ENCODE assay signal across 8 cellular contexts in the genomic region with DNA sequence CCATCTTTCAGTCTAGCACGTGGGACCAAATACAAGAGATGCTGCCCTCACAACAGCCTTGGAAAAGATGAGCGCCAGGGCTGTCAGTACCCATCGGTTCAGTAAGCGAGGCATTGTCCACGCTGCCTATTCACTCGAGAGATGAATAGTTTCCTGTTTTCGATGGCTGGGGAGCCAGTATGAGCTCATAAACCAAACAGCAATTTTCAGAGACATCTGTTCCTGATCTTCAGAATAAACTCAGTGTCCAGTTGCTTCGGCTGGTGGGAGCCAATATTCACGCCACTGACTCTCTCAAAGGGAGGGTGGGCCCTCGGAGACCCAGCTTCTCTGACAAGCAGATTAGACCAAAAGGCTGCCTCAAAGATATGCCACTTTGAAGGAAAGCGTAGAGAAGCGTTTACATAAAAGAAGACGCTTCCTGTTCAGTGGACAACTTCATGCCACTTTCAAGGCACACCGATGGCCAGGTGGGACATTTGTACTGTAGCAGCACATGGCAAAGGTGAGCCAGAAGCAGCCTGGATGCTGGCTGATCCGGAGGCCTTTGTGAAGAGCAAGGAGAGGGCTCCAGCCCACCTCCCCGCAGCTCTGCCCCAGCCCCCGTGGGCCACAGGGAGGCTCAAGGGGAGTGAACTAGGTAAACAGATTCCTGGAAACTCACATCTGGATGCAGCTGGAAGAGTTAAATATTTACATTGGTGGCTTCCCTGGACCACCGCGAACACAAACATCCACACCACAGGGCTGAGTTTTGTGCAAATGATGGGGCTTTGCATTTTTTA. TPM values are rescaled to one million over a fixed set of nuclear protein-coding genes. Genes with fewer than 3 reads are reported as not detected.
A peak's percentile ranks its signal among the peaks of the same experiment; 100 is the strongest.
DNase-seq lines count a peak whose midpoint lies in the region; ATAC-seq and TF ChIP-seq lines count a peak whose summit lies in the region.

No MANE protein-coding gene starts in this region.

- H3K4me3 ChIP-seq in esophagus muscularis mucosa: no peak overlapping the region

- peaks cover 0 to 83% (median 40%) of the 10 kb centered on the region in 4 donors for H3K36me3 ChIP-seq in esophagus muscularis mucosa

- DNase-seq in NCI-H69 (lab: John Stamatoyannopoulos, UW) (peak; percentile 43), esophagus muscularis mucosa (ENCODE audit: extremely low spot score) (no peak), myocyte (ENCODE audit: low read depth) (peak; percentile 72), progenitor cell of endocrine pancreas (ENCODE audit: low spot score, unreplicated experiment) (no peak), GDM1 (lab: John Stamatoyannopoulos, UW) (no peak), NCI-H82 (lab: John Stamatoyannopoulos, UW) (no peak)

- no peak for TF ChIP-seq EP300 in esophagus muscularis mucosa (IDR thresholded peaks at IDR 0.05)

- peaks cover 8% of the 10 kb centered on the region for H3K4me1 Mint-ChIP-seq in progenitor cell of endocrine pancreas (ENCODE audit: low read depth)

- TF ChIP-seq CTCF in 22Rv1 (IDR thresholded peaks at IDR 0.05): no peak
- TF ChIP-seq CTCF in esophagus muscularis mucosa (IDR thresholded peaks at IDR 0.05): no peak
- TF ChIP-seq CTCF in progenitor cell of endocrine pancreas (IDR thresholded peaks at IDR 0.05; ENCODE audit: unreplicated experiment): no peak

- peaks cover 11% of the 10 kb centered on the region for H3K36me3 Mint-ChIP-seq in progenitor cell of endocrine pancreas (ENCODE audit: insufficient read depth)

- 35% methylated on average over 17 of the region's 19 CpGs for WGBS in esophagus muscularis mucosa

- intact Hi-C loops in esophagus muscularis mucosa (cut with DNase I): no loop called here

- no peaks in the 10 kb centered on the region for H3K27me3 Mint-ChIP-seq in progenitor cell of endocrine pancreas

- no peak for TF ChIP-seq POLR2A in esophagus muscularis mucosa (IDR thresholded peaks at IDR 0.05; ENCODE audit: low read depth)

- peak overlapping the region; percentile 8; the same call in 1 of the 2 replicates for H3K27ac ChIP-seq in 22Rv1
- H3K27ac ChIP-seq in esophagus muscularis mucosa (replicated peaks in 1 of 4): peak overlapping the region; percentile 81 to 92 (median 88)

- no peak overlapping the region for H3K27ac Mint-ChIP-seq in progenitor cell of endocrine pancreas

- no peaks in the 10 kb centered on the region for H3K27me3 ChIP-seq in esophagus muscularis mucosa

- ATAC-seq in HG03432 (IDR thresholded peaks at IDR 0.05; ENCODE audit: unreplicated experiment): no peak

- H3K4me3 Mint-ChIP-seq in progenitor cell of endocrine pancreas (ENCODE audit: low read depth): no peak overlapping the region

- no peaks in the 10 kb centered on the region for H3K9me3 ChIP-seq in esophagus muscularis mucosa

- no peaks in the 10 kb centered on the region for H3K9me3 Mint-ChIP-seq in progenitor cell of endocrine pancreas (ENCODE audit: low read depth)

- peaks cover 92 to 99% (median 97%) of the 10 kb centered on the region in 4 donors for H3K4me1 ChIP-seq in esophagus muscularis mucosa

RNA-seq across cellular contexts. Expression of a gene that starts 6.0 kb away (rescaled TPM):
- total RNA-seq in esophagus muscularis mucosa (10 to 100 TPM; 14.1 to 17.9 (median 15.8) TPM), myocyte (35.8 and 36.7 TPM in 2 replicates), progenitor cell of endocrine pancreas (14.1 and 14.3 TPM in 2 replicates)
- polyA plus RNA-seq in myocyte (2012): 24.9 TPM

RNA-seq across cellular contexts. Expression of a gene that starts 23.4 kb away (rescaled TPM):
- 10 to 100 TPM; 37.0 to 65.6 (median 49.8) TPM for total RNA-seq in esophagus muscularis mucosa
- total RNA-seq in myocyte: 9.6 and 17.2 TPM in 2 replicates
- 30.1 TPM for polyA plus RNA-seq in myocyte (2012)
- 53.1 and 56.0 TPM in 2 replicates for total RNA-seq in progenitor cell of endocrine pancreas

Comparison
In these comparisons a context has a peak if more than half of its experiments do, and no peak if none do; other contexts are left out.
1. DNase-seq: peak in NCI-H69 (single experiment) and myocyte (single experiment); none in esophagus muscularis mucosa (single experiment), progenitor cell of endocrine pancreas (single experiment), GDM1 (single experiment) and NCI-H82 (single experiment).